In the genomic region with DNA sequence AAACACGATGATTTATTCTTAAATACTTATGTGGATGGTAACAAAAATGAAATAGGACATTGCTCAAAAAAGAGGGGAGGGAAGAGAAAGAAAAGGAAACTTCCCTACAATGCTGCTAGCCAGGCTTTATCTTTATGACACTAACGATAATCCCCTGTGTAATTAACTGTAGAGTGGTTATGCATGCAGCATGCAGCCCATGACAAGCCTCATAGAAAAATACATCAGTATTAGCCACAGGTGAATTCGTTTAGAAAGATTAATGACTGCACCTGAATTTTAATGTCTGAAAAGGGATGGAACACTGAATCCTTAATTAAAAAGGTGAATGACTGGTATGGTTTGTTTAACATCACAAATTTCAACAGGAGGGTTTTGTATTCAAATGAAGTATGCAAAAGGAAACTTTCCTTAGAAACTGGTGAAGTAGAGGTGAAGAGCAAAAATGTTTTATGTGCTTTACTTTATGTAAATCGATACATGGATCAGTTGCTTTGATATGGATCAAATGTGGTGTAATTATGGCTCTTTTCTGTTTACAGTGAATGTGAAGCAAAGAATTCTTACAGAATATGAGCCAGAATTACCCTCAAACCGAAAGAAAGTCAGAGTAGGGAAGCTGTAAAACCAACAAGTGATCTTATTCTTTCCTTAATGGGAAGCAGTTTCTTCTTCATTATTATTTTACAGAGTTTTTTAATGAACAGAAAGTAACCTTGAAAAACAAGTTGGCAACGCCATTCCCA, we compare ENCODE assay signal across 16 cellular contexts.
DNase-seq lines count a peak whose midpoint lies in the region; ATAC-seq and TF ChIP-seq lines count a peak whose summit lies in the region.
"Had no signal": no experiment of that assay in that cellular context is flagged by ENCODE, and none has a peak within 500 bp of the region (broad histone marks: within the 10 kb centered on the region; RNA-seq: fewer than 3 reads in every experiment).

No MANE protein-coding gene starts in this region.

- H3K27me3 ChIP-seq in HL-60 (ENCODE audit: insufficient read depth, poor library complexity, severe bottlenecking) (no peaks in the 10 kb centered on the region), SJCRH30 (no peaks in the 10 kb centered on the region), iPS-18a (ENCODE audit: control insufficient read depth, insufficient read depth, low read length) (no peaks in the 10 kb centered on the region)

- H3K36me3 ChIP-seq in SJCRH30: no peaks in the 10 kb centered on the region
- H3K36me3 ChIP-seq in iPS-18a (ENCODE audit: control insufficient read depth, low read depth, low read length): no peaks in the 10 kb centered on the region
- H3K36me3 ChIP-seq: lower lobe of right lung had no signal

- H3K4me3 ChIP-seq in HL-60 (replicated peaks; ENCODE audit: insufficient read depth, low read length): no peak overlapping the region
- no peak overlapping the region for H3K4me3 ChIP-seq in SJCRH30
- H3K4me3 ChIP-seq in iPS-18a (ENCODE audit: low read length): no peak overlapping the region
- H3K4me3 ChIP-seq: lower lobe of right lung had no signal

- H3K27ac ChIP-seq in HL-60 (replicated peaks): 0 out of 2 replicates have a peak overlapping the region, but pooled peaks have one; percentile 4
- H3K27ac ChIP-seq in SJCRH30: peak overlapping the region; percentile 24
- peak overlapping the region; percentile 37 for H3K27ac ChIP-seq in iPS-18a (ENCODE audit: low read length)
- H3K27ac ChIP-seq: lower lobe of right lung had no signal

- TF ChIP-seq CTCF in HL-60 (IDR thresholded peaks at IDR 0.05; ENCODE audit: insufficient read depth, low read length): no peak

- ATAC-seq in HG02870 (IDR thresholded peaks at IDR 0.05; ENCODE audit: unreplicated experiment): no peak
- ATAC-seq: activated CD4-positive, CD25-positive, alpha-beta regulatory T cell treated with anti-CD3 and anti-CD28 coated beads, Interleukin-2, amount 50 U/mL, for 24 hours; activated naive CD4-positive, alpha-beta T cell treated with anti-CD3 and anti-CD28 coated beads, Interleukin-2, amount 50 U/mL, for 72 hours; lower lobe of right lung had no signal

- H3K9ac ChIP-seq in iPS-18a (ENCODE audit: low read length): no peak overlapping the region

- peak; percentile 15 for DNase-seq in D341Med (ENCODE audit: low spot score)
- DNase-seq in HL-60 (ENCODE audit: low read depth in 1 of 2, low spot score in 1 of 2): no peak
- DNase-seq in SJCRH30: peak in 1 of 2 experiments; percentile 43
- DNase-seq in cerebellar cortex (ENCODE audit: low spot score): no peak
- no peak for DNase-seq in 8988T
- DNase-seq in stimulated activated CD4-positive, alpha-beta T cell treated with anti-CD3 and anti-CD28 coated beads, Interleukin-12 subunit alpha, Interleukin-12 subunit beta, amount 100 ng/mL, for 4 hours: no peak
- DNase-seq: lower lobe of right lung; NCI-H1694 treated with DMSO at 0.1 percent for 48 hours; NCI-H446; SIG-M5; stimulated activated CD4-positive, alpha-beta T cell treated with anti-CD3 and anti-CD28 coated beads, Interleukin-2, amount 100 ng/mL, for 48 hours; trophoblast cell had no signal

- no peaks in the 10 kb centered on the region for H3K9me3 ChIP-seq in SJCRH30 (replicated peaks)
- H3K9me3 ChIP-seq in iPS-18a (ENCODE audit: control insufficient read depth, low read depth, low read length): no peaks in the 10 kb centered on the region
- H3K9me3 ChIP-seq: lower lobe of right lung had no signal

- peaks cover 14% of the 10 kb centered on the region for H3K4me1 ChIP-seq in SJCRH30
- H3K4me1 ChIP-seq in iPS-18a (ENCODE audit: control insufficient read depth, low read depth, low read length): peaks cover 36% of the 10 kb centered on the region
- H3K4me1 ChIP-seq: lower lobe of right lung had no signal
